ENCODE assay signal across 16 cellular contexts in the genomic region with DNA sequence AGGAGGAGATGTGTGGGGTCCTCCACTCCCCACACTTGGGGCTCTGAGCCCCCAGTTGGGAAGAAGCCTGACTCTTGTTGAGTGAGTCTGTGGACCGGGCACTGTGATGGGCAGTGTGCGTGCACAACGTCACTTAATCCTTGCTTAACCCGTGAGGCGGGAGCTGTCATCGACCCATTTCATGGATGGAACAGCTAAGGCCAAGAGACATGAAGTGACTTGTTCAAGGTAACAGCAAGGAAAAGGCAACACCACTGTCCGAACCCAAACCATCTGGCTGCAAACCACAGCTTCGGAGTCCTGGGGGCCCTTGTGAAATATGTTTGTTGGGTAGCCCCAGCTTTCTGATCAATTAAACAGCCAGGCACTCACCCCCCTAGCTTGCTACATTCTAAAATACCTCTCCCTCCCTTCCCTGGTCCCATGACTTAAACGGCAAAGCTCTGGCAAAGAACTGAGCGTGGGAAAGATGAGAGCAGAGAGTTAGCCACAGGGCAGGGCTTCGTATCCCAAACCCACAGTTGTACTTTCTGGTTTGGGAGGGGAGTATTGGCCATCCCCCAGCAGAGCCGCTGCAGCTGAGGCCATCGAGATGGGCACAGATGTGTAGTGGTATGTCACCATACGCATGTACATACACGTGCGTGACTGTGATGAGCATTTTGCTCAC. TPM values are rescaled to one million over a fixed set of nuclear protein-coding genes. Genes with fewer than 3 reads are reported as not detected.
A peak's percentile ranks its signal among the peaks of the same experiment; 100 is the strongest.
DNase-seq lines count a peak whose midpoint lies in the region; ATAC-seq and TF ChIP-seq lines count a peak whose summit lies in the region.
"Had no signal": no experiment of that assay in that cellular context is flagged by ENCODE, and none has a peak within 500 bp of the region (broad histone marks: within the 10 kb centered on the region; RNA-seq: fewer than 3 reads in every experiment).

No MANE protein-coding gene starts in this region.

- H3K18ac ChIP-seq in IMR-90 (ENCODE audit: low read depth, low read length) (no peak overlapping the region), mesenchymal stem cell (ENCODE audit: low read depth in 1 of 2, low read length in 2 of 2) (no peak overlapping the region)

- no peak overlapping the region for H4K5ac ChIP-seq in IMR-90 (ENCODE audit: low read depth, low read length)

- dilution Hi-C loops in IMR-90 (cut with HindIII; ENCODE audit: low sequenced_read_pairs, unreplicated experiment), result no loop called here

- H3K27ac Mint-ChIP-seq in brain, result peak overlapping the region in 3 of 5 experiments; percentile 33 to 67 (median 36)
- H3K27ac Mint-ChIP-seq: B cell; CD4-positive, alpha-beta memory T cell had no signal

- ATAC-seq in IMR-90 (ENCODE audit: low read depth) (no peak), GM19397 (IDR thresholded peaks at IDR 0.05; ENCODE audit: unreplicated experiment) (no peak)

- no peaks in the 10 kb centered on the region for H3K4me1 ChIP-seq in IMR-90 (ENCODE audit: control insufficient read depth, insufficient read depth, low read length)
- H3K4me1 ChIP-seq in mesenchymal stem cell (ENCODE audit: control insufficient read depth, insufficient read depth, low read depth, low read length), result peaks cover 5% of the 10 kb centered on the region
- H3K4me1 ChIP-seq in testis, result peaks cover 52% of the 10 kb centered on the region
- peaks cover 3% of the 10 kb centered on the region for H3K4me1 ChIP-seq in suprapubic skin

- POLR2A ChIA-PET in IMR-90 (lab: Charles Lee; ENCODE audit: unreplicated experiment), result no interaction called here

- no peaks in the 10 kb centered on the region for H3K9me1 ChIP-seq in IMR-90 (ENCODE audit: insufficient read depth, low read length)

- H3K27me3 ChIP-seq in IMR-90 (ENCODE audit: control insufficient read depth, insufficient read depth, low read length) (no peaks in the 10 kb centered on the region), mesenchymal stem cell (ENCODE audit: control insufficient read depth in 1 of 2, insufficient read depth in 1 of 2, low read length in 2 of 2) (no peaks in the 10 kb centered on the region), testis (no peaks in the 10 kb centered on the region), suprapubic skin (no peaks in the 10 kb centered on the region)

- H3K27ac ChIP-seq in IMR-90 (ENCODE audit: insufficient read depth, low read length) (no peak overlapping the region), mesenchymal stem cell (ENCODE audit: low read length, poor library complexity, severe bottlenecking) (no peak overlapping the region), testis (peak overlapping the region; percentile 59 to 69), suprapubic skin (no peak overlapping the region)

- H3K9ac ChIP-seq in IMR-90 (ENCODE audit: low read depth, low read length) (no peak overlapping the region), mesenchymal stem cell (ENCODE audit: low read length) (no peak overlapping the region)

- no peaks in the 10 kb centered on the region for H3K9me3 ChIP-seq in IMR-90 (ENCODE audit: control insufficient read depth, insufficient read depth, low read length)
- no peaks in the 10 kb centered on the region for H3K9me3 ChIP-seq in mesenchymal stem cell (ENCODE audit: control insufficient read depth, low read length)
- no peaks in the 10 kb centered on the region for H3K9me3 ChIP-seq in testis
- H3K9me3 ChIP-seq in suprapubic skin, result no peaks in the 10 kb centered on the region

- H2BK5ac ChIP-seq in IMR-90 (ENCODE audit: low read depth, low read length, poor library complexity, severe bottlenecking) (no peak overlapping the region), mesenchymal stem cell (ENCODE audit: low read depth, low read length, poor library complexity, severe bottlenecking) (no peak overlapping the region)

- H3K36me3 ChIP-seq in IMR-90 (ENCODE audit: control insufficient read depth, insufficient read depth, low read length) (peaks cover 45% of the 10 kb centered on the region), mesenchymal stem cell (ENCODE audit: control insufficient read depth in 1 of 2, insufficient read depth in 2 of 2, low read depth in 1 of 2, low read length in 2 of 2) (peaks cover 73 to 74% of the 10 kb centered on the region in 2 experiments), testis (ENCODE audit: low read depth, missing control alignments) (no peaks in the 10 kb centered on the region), suprapubic skin (peaks cover 15% of the 10 kb centered on the region)

- peaks cover 57% of the 10 kb centered on the region for H3K36me3 Mint-ChIP-seq in brain
- H3K36me3 Mint-ChIP-seq: CD4-positive, alpha-beta memory T cell had no signal

- TF ChIP-seq POLR2A in IMR-90 (IDR thresholded peaks at IDR 0.05; ENCODE audit: low read depth, low read length) (no peak), testis (IDR thresholded peaks at IDR 0.05) (no peak), suprapubic skin (IDR thresholded peaks at IDR 0.05) (no peak)

- H2BK20ac ChIP-seq in IMR-90 (ENCODE audit: low read depth, low read length), result no peak overlapping the region

- H2AFZ ChIP-seq in IMR-90 (replicated peaks; ENCODE audit: low read length, poor library complexity), result no peak overlapping the region
- no peak overlapping the region for H2AFZ ChIP-seq in mesenchymal stem cell (ENCODE audit: low read depth, low read length)

- no peaks in the 10 kb centered on the region; a peak in 1 of 4 replicates for H3K79me1 ChIP-seq in IMR-90 (ENCODE audit: low read depth in 1 of 2, low read length in 2 of 2)
- H3K79me1 ChIP-seq in mesenchymal stem cell (replicated peaks; ENCODE audit: low read length, poor library complexity, severe bottlenecking), result peaks cover 33% of the 10 kb centered on the region

- no peak for TF ChIP-seq RAD21 in IMR-90 (IDR thresholded peaks at IDR 0.05; ENCODE audit: low read length)

- H3K4ac ChIP-seq in IMR-90 (ENCODE audit: low read depth, low read length), result no peak overlapping the region
- H3K4ac ChIP-seq in mesenchymal stem cell (ENCODE audit: low read depth in 1 of 2, low read length in 2 of 2), result no peak overlapping the region

- no peaks in the 10 kb centered on the region for H3K4me1 Mint-ChIP-seq in brain
- H3K4me1 Mint-ChIP-seq: B cell; CD4-positive, alpha-beta memory T cell had no signal

- no peak overlapping the region for H3K4me3 ChIP-seq in IMR-90 (ENCODE audit: insufficient read depth, low read depth, low read length)
- no peak overlapping the region for H3K4me3 ChIP-seq in mesenchymal stem cell (ENCODE audit: insufficient read depth in 1 of 2, low read depth in 1 of 2, low read length in 2 of 2)
- no peak overlapping the region for H3K4me3 ChIP-seq in testis
- no peak overlapping the region for H3K4me3 ChIP-seq in suprapubic skin

- in situ Hi-C loops in IMR-90 (cut with MboI; ENCODE audit: low sequenced_read_pairs), result loop anchor here (25.0 kb wide), 1 partner anchor 458 kb away; no protein-coding TSS in a partner anchor

- H4K8ac ChIP-seq in IMR-90 (ENCODE audit: low read depth in 2 of 2, low read length in 2 of 2) (no peak overlapping the region), mesenchymal stem cell (ENCODE audit: low read length) (peak overlapping the region; percentile 66)

- H3K14ac ChIP-seq in IMR-90 (replicated peaks; ENCODE audit: low read depth, low read length), result no peak overlapping the region
- no peak overlapping the region for H3K14ac ChIP-seq in mesenchymal stem cell (ENCODE audit: low read length in 2 of 2)

- H3K23ac ChIP-seq in IMR-90 (ENCODE audit: low read depth, low read length), result no peak overlapping the region
- peak overlapping the region in 1 of 2 experiments; percentile 34 for H3K23ac ChIP-seq in mesenchymal stem cell (ENCODE audit: low read length in 2 of 2)

- H2BK12ac ChIP-seq in mesenchymal stem cell (ENCODE audit: low read length in 2 of 2), result peak overlapping the region in 1 of 2 experiments; percentile 60

- no peak overlapping the region for H3K56ac ChIP-seq in IMR-90 (ENCODE audit: extremely low read depth, insufficient read depth, low read length)

- no peak for TF ChIP-seq EP300 in suprapubic skin (IDR thresholded peaks at IDR 0.05)

- peaks cover 7% of the 10 kb centered on the region for H4K20me1 ChIP-seq in IMR-90 (ENCODE audit: insufficient read depth, low read length)

- no peaks in the 10 kb centered on the region for H3K27me3 Mint-ChIP-seq in brain
- H3K27me3 Mint-ChIP-seq: B cell; CD4-positive, alpha-beta memory T cell had no signal

- 98% methylated on average over 8 of the region's 16 CpGs; no CpG with 5 or more reads in 1 of the 2 experiments for WGBS in IMR-90 (ENCODE audit: extremely low coverage in 2 of 2, insufficient read length in 1 of 2), 2 experiments
- 92% methylated on average over 16 of the region's 16 CpGs for WGBS in mesenchymal stem cell
- 80 to 96% methylated on average over 8 to 16 of the region's 16 CpGs for WGBS in testis, 2 donors
- 88% methylated on average over 13 of the region's 16 CpGs for WGBS in suprapubic skin

- no peak overlapping the region for H2AK5ac ChIP-seq in IMR-90 (ENCODE audit: low read depth, low read length)
- H2AK5ac ChIP-seq in mesenchymal stem cell (ENCODE audit: low read length, severe bottlenecking), result no peak overlapping the region

- BruUV-seq in IMR-90 (replicated peaks; lab: Mats Ljungman, UMichigan), result no TSS peak

- H2BK120ac ChIP-seq in IMR-90 (ENCODE audit: low read depth, low read length) (no peak overlapping the region), mesenchymal stem cell (ENCODE audit: low read depth, low read length) (no peak overlapping the region)

- CTCF ChIA-PET in IMR-90 (lab: Yijun Ruan, JAX), result no interaction called here

- H3K9me3 Mint-ChIP-seq in brain, result no peaks in the 10 kb centered on the region
- H3K9me3 Mint-ChIP-seq: CD4-positive, alpha-beta memory T cell had no signal

- no peak overlapping the region for H3K4me3 Mint-ChIP-seq in brain
- H3K4me3 Mint-ChIP-seq: B cell; CD4-positive, alpha-beta memory T cell had no signal

- no peak overlapping the region for H2BK15ac ChIP-seq in IMR-90 (ENCODE audit: low read depth, low read length)
- H2BK15ac ChIP-seq in mesenchymal stem cell (ENCODE audit: low read depth, poor library complexity, severe bottlenecking), result no peak overlapping the region

- intact Hi-C loops in IMR-90 (cut with micrococcal nuclease) (no loop called here), testis (cut with DNase I; ENCODE audit: low total_unique reads) (no loop called here)

- H2AK9ac ChIP-seq in IMR-90 (replicated peaks; ENCODE audit: low read depth, low read length, poor library complexity), result peak overlapping the region; percentile 57

- H3K4me2 ChIP-seq in IMR-90 (ENCODE audit: low read depth, low read length) (no peak overlapping the region), mesenchymal stem cell (ENCODE audit: low read length, poor library complexity, severe bottlenecking) (no peak overlapping the region)

- no peak overlapping the region for H4K91ac ChIP-seq in IMR-90 (ENCODE audit: insufficient read depth, low read depth, low read length)
- peak overlapping the region; percentile 45 for H4K91ac ChIP-seq in mesenchymal stem cell (ENCODE audit: low read length)

- no peak for TF ChIP-seq CTCF in IMR-90 (conservative IDR thresholded peaks at IDR 0.05; ENCODE audit: low read depth, low read length)
- no peak for TF ChIP-seq CTCF in brain (conservative IDR thresholded peaks at IDR 0.05)
- TF ChIP-seq CTCF in testis (IDR thresholded peaks at IDR 0.05), result no peak
- TF ChIP-seq CTCF in suprapubic skin (IDR thresholded peaks at IDR 0.05), result no peak

- no peak for DNase-seq in IMR-90
- no peak for DNase-seq in mesenchymal stem cell
- DNase-seq in testis, result no peak
- no peak for DNase-seq in suprapubic skin (ENCODE audit: low spot score in 2 of 2)
- no peak for DNase-seq in DMS153 treated with DMSO at 0.1 percent for 48 hours (lab: John Stamatoyannopoulos, UW; ENCODE audit: unreplicated experiment)
- DNase-seq: Calu3; CD4-positive, alpha-beta memory T cell; KBM-7; MV-4-11; NCI-H1417; NCI-H187 treated with DMSO at 0.1 percent for 48 hours; NCI-H345; NCI-H526 had no signal

RNA-seq across cellular contexts. Expression of gene FADS2, which starts 26.2 kb away (rescaled TPM):
- total RNA-seq in IMR-90 (2012; rRNA removed) (31.9 and 33.3 TPM in 2 replicates), testis (100 to 1,000 TPM in 1 of 2 donors, 10 to 100 TPM in 1; 73.5 to 123 TPM), suprapubic skin (100 to 1,000 TPM; 130 to 455 (median 327) TPM)
- polyA plus RNA-seq in IMR-90 (2012; rRNA removed) (88.4 and 98.4 TPM in 2 replicates), brain (ENCODE audit: insufficient read depth, low read depth, low replicate concordance) (266 TPM), testis (ENCODE audit: insufficient read depth, low read depth, low replicate concordance) (80.8 TPM)
- 45.4 and 87.9 TPM in 2 replicates for polyA plus RNA-seq in IMR-90 (2012; cell fraction: cytosol; rRNA removed)
- 69.4 and 94.9 TPM in 2 replicates for polyA plus RNA-seq in IMR-90 (2012; cell fraction: nucleus; rRNA removed; ENCODE audit: low replicate concordance)
- polyA plus RNA-seq in mesenchymal stem cell (2013, experiment 1 of 2), result 1,185 TPM
- polyA plus RNA-seq in mesenchymal stem cell (2013, experiment 2 of 2), result 1,187 TPM

RNA-seq across cellular contexts. Expression of gene FADS3, which starts 37.0 kb away (rescaled TPM):
- total RNA-seq in IMR-90 (2012; rRNA removed), result 38.0 and 54.5 TPM in 2 replicates
- polyA plus RNA-seq in IMR-90 (2012; rRNA removed), result 110 and 147 TPM in 2 replicates
- 34.0 and 101 TPM in 2 replicates for polyA plus RNA-seq in IMR-90 (2012; cell fraction: cytosol; rRNA removed)
- 556 and 1,224 TPM in 2 replicates for polyA plus RNA-seq in IMR-90 (2012; cell fraction: nucleus; rRNA removed; ENCODE audit: low replicate concordance)
- 13.7 TPM for polyA plus RNA-seq in brain (ENCODE audit: insufficient read depth, low read depth, low replicate concordance)
- 65.4 TPM for polyA plus RNA-seq in mesenchymal stem cell (2013, experiment 1 of 2)
- polyA plus RNA-seq in mesenchymal stem cell (2013, experiment 2 of 2), result 66.5 TPM
- 10 to 100 TPM; 50.6 to 88.5 TPM for total RNA-seq in testis
- 20.5 TPM for polyA plus RNA-seq in testis (ENCODE audit: insufficient read depth, low read depth, low replicate concordance)
- total RNA-seq in suprapubic skin, result 10 to 100 TPM; 12.7 to 24.7 (median 17.9) TPM

RNA-seq across cellular contexts. Expression of gene FADS1, which starts 37.5 kb away (rescaled TPM):
- total RNA-seq in IMR-90 (2012; rRNA removed) (16.3 and 16.9 TPM in 2 replicates), testis (10 to 100 TPM; 24.5 to 39.8 TPM), suprapubic skin (10 to 100 TPM; 16.4 to 69.6 (median 46.6) TPM)
- polyA plus RNA-seq in IMR-90 (2012; rRNA removed) (17.6 and 18.4 TPM in 2 replicates), brain (ENCODE audit: insufficient read depth, low read depth, low replicate concordance) (103 TPM), testis (ENCODE audit: insufficient read depth, low read depth, low replicate concordance) (21.1 TPM)
- polyA plus RNA-seq in IMR-90 (2012; cell fraction: cytosol; rRNA removed), result 15.8 and 19.2 TPM in 2 replicates
- 29.9 and 31.1 TPM in 2 replicates for polyA plus RNA-seq in IMR-90 (2012; cell fraction: nucleus; rRNA removed; ENCODE audit: low replicate concordance)
- 262 TPM for polyA plus RNA-seq in mesenchymal stem cell (2013, experiment 1 of 2)
- polyA plus RNA-seq in mesenchymal stem cell (2013, experiment 2 of 2), result 260 TPM

Comparison
In these comparisons a context has a peak if more than half of its experiments do, and no peak if none do; other contexts are left out.
1. H3K27ac ChIP-seq: peak in testis (2 of 2); none in IMR-90 (single experiment), mesenchymal stem cell (single experiment) and suprapubic skin (single experiment).